ENCODE assay signal across 14 cellular contexts in genomic region chr1:94105957-94106529, GRCh38. TPM values are rescaled to one million over a fixed set of nuclear protein-coding genes. Genes with fewer than 3 reads are reported as not detected.
DNase-seq lines count a peak whose midpoint lies in the region; ATAC-seq and TF ChIP-seq lines count a peak whose summit lies in the region.
"Had no signal": no experiment of that assay in that cellular context is flagged by ENCODE, and none has a peak within 500 bp of the region (broad histone marks: within the 10 kb centered on the region; RNA-seq: fewer than 3 reads in every experiment).

No MANE protein-coding gene starts in this region.

- no peak overlapping the region for H4K8ac ChIP-seq in mesenchymal stem cell (ENCODE audit: low read length)

- TF ChIP-seq POLR2A in ovary (IDR thresholded peaks at IDR 0.05), result no peak

- 70% methylated on average over 7 of the region's 9 CpGs for WGBS in mesenchymal stem cell
- 89 to 93% (median 91%) methylated on average over 8 to 9 of the region's 9 CpGs for whole genome bisulfite sequencing in ovary, 3 donors

- H3K27ac ChIP-seq in mesenchymal stem cell (ENCODE audit: low read length, poor library complexity, severe bottlenecking), result peak overlapping the region; percentile 56
- H3K27ac ChIP-seq in dorsolateral prefrontal cortex, result no peak overlapping the region
- no peak overlapping the region for H3K27ac ChIP-seq in ovary

- no peak overlapping the region for H2BK15ac ChIP-seq in mesenchymal stem cell (ENCODE audit: low read depth, poor library complexity, severe bottlenecking)

- no peak overlapping the region for H4K91ac ChIP-seq in mesenchymal stem cell (ENCODE audit: low read length)

- DNase-seq in EH (ENCODE audit: low read depth) (peak; percentile 46), NOMO-1 treated with dmso at 0.1 percent for 144 hours (lab: John Stamatoyannopoulos, UW; ENCODE audit: unreplicated experiment) (peak; percentile 7), mesenchymal stem cell (no peak), NCI-H748 treated with DMSO at 0.1 percent for 48 hours (lab: John Stamatoyannopoulos, UW) (no peak), dorsolateral prefrontal cortex (no peak), ovary (no peak)
- DNase-seq: activated CD8-positive, alpha-beta memory T cell treated with anti-CD3 and anti-CD28 coated beads, Interleukin-2, amount 50 U/mL, for 48 hours; NCI-H2107; stimulated activated naive CD4-positive, alpha-beta T cell; SW 1271 had no signal

- peaks cover 0 to 28% of the 10 kb centered on the region in 2 experiments for H3K27me3 ChIP-seq in mesenchymal stem cell (ENCODE audit: control insufficient read depth in 1 of 2, insufficient read depth in 1 of 2, low read length in 2 of 2)
- H3K27me3 ChIP-seq in dorsolateral prefrontal cortex, result peaks cover 0 to 3% (median 0%) of the 10 kb centered on the region in 45 donors
- H3K27me3 ChIP-seq in ovary, result no peaks in the 10 kb centered on the region

- H3K79me1 ChIP-seq in mesenchymal stem cell (replicated peaks; ENCODE audit: low read length, poor library complexity, severe bottlenecking), result no peaks in the 10 kb centered on the region

- H3K4ac ChIP-seq in mesenchymal stem cell (ENCODE audit: low read depth in 1 of 2, low read length in 2 of 2), result no peak overlapping the region

- no peak for TF ChIP-seq EP300 in ovary (IDR thresholded peaks at IDR 0.05)

- no peak overlapping the region for H3K14ac ChIP-seq in mesenchymal stem cell (ENCODE audit: low read length in 2 of 2)

- H2AFZ ChIP-seq in mesenchymal stem cell (ENCODE audit: low read depth, low read length), result no peak overlapping the region

- H2BK120ac ChIP-seq in mesenchymal stem cell (ENCODE audit: low read depth, low read length), result no peak overlapping the region

- H2BK5ac ChIP-seq in mesenchymal stem cell (ENCODE audit: low read depth, low read length, poor library complexity, severe bottlenecking), result no peak overlapping the region

- H3K9ac ChIP-seq in mesenchymal stem cell (ENCODE audit: low read length), result no peak overlapping the region

- peak overlapping the region; percentile 36 for H3K4me2 ChIP-seq in mesenchymal stem cell (ENCODE audit: low read length, poor library complexity, severe bottlenecking)

- intact Hi-C loops in dorsolateral prefrontal cortex (cut with DNase I), result no loop called here
- intact Hi-C loops in ovary (cut with DNase I), result no loop called here

- H3K36me3 ChIP-seq in mesenchymal stem cell (ENCODE audit: control insufficient read depth in 1 of 2, insufficient read depth in 2 of 2, low read depth in 1 of 2, low read length in 2 of 2), result peaks cover 0 to 3% of the 10 kb centered on the region in 2 experiments
- H3K36me3 ChIP-seq in ovary, result no peaks in the 10 kb centered on the region

- TF ChIP-seq CTCF in dorsolateral prefrontal cortex (IDR thresholded peaks at IDR 0.05 in 54 of 56, conservative IDR thresholded peaks at IDR 0.05 in 2 of 56; ENCODE audit: low read depth in 1 of 56, partially characterized antibody in 56 of 56) (no peak), ovary (IDR thresholded peaks at IDR 0.05) (no peak)

- no peak overlapping the region for H3K23ac ChIP-seq in mesenchymal stem cell (ENCODE audit: low read length in 2 of 2)

- ATAC-seq in GM21515 (IDR thresholded peaks at IDR 0.05; ENCODE audit: unreplicated experiment), result peak; percentile 76
- ATAC-seq in activated CD4-positive, CD25-positive, alpha-beta regulatory T cell treated with anti-CD3 and anti-CD28 coated beads, Interleukin-2, amount 50 U/mL, for 24 hours, result no peak

- H3K9me3 ChIP-seq in mesenchymal stem cell (ENCODE audit: control insufficient read depth, low read length) (no peaks in the 10 kb centered on the region), ovary (no peaks in the 10 kb centered on the region)

- H3K18ac ChIP-seq in mesenchymal stem cell (ENCODE audit: low read depth in 1 of 2, low read length in 2 of 2), result no peak overlapping the region

- H3K4me1 ChIP-seq in mesenchymal stem cell (ENCODE audit: control insufficient read depth, insufficient read depth, low read depth, low read length) (peaks cover 21% of the 10 kb centered on the region), ovary (ENCODE audit: insufficient read depth) (peaks cover 4% of the 10 kb centered on the region)

- peak overlapping the region; percentile 31 for H2AK5ac ChIP-seq in mesenchymal stem cell (ENCODE audit: low read length, severe bottlenecking)

- no peak overlapping the region for H2BK12ac ChIP-seq in mesenchymal stem cell (ENCODE audit: low read length in 2 of 2)

- no peak overlapping the region for H3K4me3 ChIP-seq in mesenchymal stem cell (ENCODE audit: insufficient read depth in 1 of 2, low read depth in 1 of 2, low read length in 2 of 2)
- no peak overlapping the region for H3K4me3 ChIP-seq in dorsolateral prefrontal cortex
- H3K4me3 ChIP-seq in ovary, result no peak overlapping the region
- H3K4me3 ChIP-seq: lung, skin epidermis had no signal

RNA-seq across cellular contexts. Expression of gene ABCA4, which starts 14.9 kb away (rescaled TPM):
- polyA plus RNA-seq in mesenchymal stem cell (2013, experiment 1 of 2), result 0.12 TPM
- 0.04 TPM for polyA plus RNA-seq in mesenchymal stem cell (2013, experiment 2 of 2)
- 1 to 10 TPM in 67 of 120 experiments, under 1 TPM in 53; 0.07 to 5.2 (median 1.1) TPM for total RNA-seq in dorsolateral prefrontal cortex
- total RNA-seq in ovary, result 1 to 10 TPM in 1 of 7 donors, under 1 TPM in 6; 0.12 to 3.1 (median 0.32) TPM
- 1 to 10 TPM in 1 of 2 donors, under 1 TPM in 1; 0.42 to 1.2 TPM for polyA plus RNA-seq in ovary

Comparison
In these comparisons a context has a peak if more than half of its experiments do, and no peak if none do; other contexts are left out.
1. DNase-seq: peak in EH (single experiment) and NOMO-1 treated with dmso at 0.1 percent for 144 hours (single experiment); none in mesenchymal stem cell (single experiment), NCI-H748 treated with DMSO at 0.1 percent for 48 hours (single experiment), dorsolateral prefrontal cortex (0 of 10) and ovary (0 of 5).